Comparison of ENCODE assay signal across 20 cellular contexts in the genomic region with DNA sequence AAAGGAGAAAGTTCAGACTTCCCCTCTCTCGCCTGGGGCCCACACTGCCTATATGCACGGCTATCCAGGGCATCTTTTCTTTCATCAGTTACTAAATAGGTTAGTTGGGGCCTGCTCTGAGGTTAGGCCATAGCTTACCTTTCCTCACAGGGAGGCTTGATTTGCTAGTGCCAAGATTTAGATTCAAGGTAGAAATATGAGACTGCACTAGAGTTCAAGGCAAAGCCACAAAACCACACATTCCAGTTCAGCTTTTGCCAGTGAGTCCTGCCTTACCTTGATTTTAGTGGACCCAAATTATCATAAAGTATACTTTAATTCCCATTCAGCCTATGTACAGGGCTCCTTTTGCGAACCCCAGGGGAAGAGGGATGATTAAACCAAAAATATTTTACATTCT.
DNase-seq lines count a peak whose midpoint lies in the region; ATAC-seq, FAIRE-seq and TF ChIP-seq lines count a peak whose summit lies in the region.
"Had no signal": no experiment of that assay in that cellular context is flagged by ENCODE, and none has a peak within 500 bp of the region (broad histone marks: within the 10 kb centered on the region; RNA-seq: fewer than 3 reads in every experiment).

No MANE protein-coding gene starts in this region.

- no peak overlapping the region for H2AFZ ChIP-seq in astrocyte (ENCODE audit: low read depth, low read length)

- H3K4me1 ChIP-seq in astrocyte (ENCODE audit: insufficient read depth, low read length) (no peaks in the 10 kb centered on the region), tibial nerve (no peaks in the 10 kb centered on the region)

- H3K27ac ChIP-seq in astrocyte (ENCODE audit: low read depth, low read length) (no peak overlapping the region), tibial nerve (no peak overlapping the region)

- H3K36me3 ChIP-seq in astrocyte (ENCODE audit: insufficient read depth, low read length): no peaks in the 10 kb centered on the region
- no peaks in the 10 kb centered on the region for H3K36me3 ChIP-seq in tibial nerve

- peaks cover 7% of the 10 kb centered on the region for H3K4me1 Mint-ChIP-seq in astrocyte (ENCODE audit: low read depth, unreplicated experiment)
- H3K4me1 Mint-ChIP-seq: CD4-positive, CD25-positive, alpha-beta regulatory T cell; T-cell had no signal

- no peak overlapping the region for H3K9ac ChIP-seq in astrocyte (ENCODE audit: low read length)

- H3K27me3 Mint-ChIP-seq in astrocyte (ENCODE audit: low read depth, unreplicated experiment): no peaks in the 10 kb centered on the region
- H3K27me3 Mint-ChIP-seq: CD4-positive, CD25-positive, alpha-beta regulatory T cell; T-cell had no signal

- H3K27ac Mint-ChIP-seq in astrocyte (ENCODE audit: unreplicated experiment): no peak overlapping the region
- H3K27ac Mint-ChIP-seq: CD4-positive, CD25-positive, alpha-beta regulatory T cell; T-cell had no signal

- TF ChIP-seq CTCF in astrocyte (IDR thresholded peaks at IDR 0.05; ENCODE audit: insufficient read depth, low read depth, low read length) (no peak), tibial nerve (IDR thresholded peaks at IDR 0.05) (no peak), GM10248 (IDR thresholded peaks at IDR 0.05; ENCODE audit: control extremely low read depth, extremely low read depth, low read depth, missing control alignments) (no peak)

- ATAC-seq in HG03520 (IDR thresholded peaks at IDR 0.05; ENCODE audit: unreplicated experiment): no peak
- ATAC-seq: Panc1, SK-N-SH treated with all-trans-retinoic acid at 6 μM for 48 hours, T-cell had no signal

- CTCF ChIA-PET in GM10248 (lab: Yijun Ruan, JAX): no interaction called here

- no peak overlapping the region for H3K4me3 ChIP-seq in astrocyte (ENCODE audit: insufficient read depth, low read depth, low read length)
- no peak overlapping the region for H3K4me3 ChIP-seq in tibial nerve

- H3K36me3 Mint-ChIP-seq in astrocyte (ENCODE audit: low read depth, unreplicated experiment): no peaks in the 10 kb centered on the region
- H3K36me3 Mint-ChIP-seq: CD4-positive, CD25-positive, alpha-beta regulatory T cell; T-cell had no signal

- no peak overlapping the region for H3K4me3 Mint-ChIP-seq in astrocyte (ENCODE audit: unreplicated experiment)
- H3K4me3 Mint-ChIP-seq: CD4-positive, CD25-positive, alpha-beta regulatory T cell; T-cell had no signal

- TF ChIP-seq POLR2A in tibial nerve (IDR thresholded peaks at IDR 0.05): no peak

- POLR2A ChIA-PET in GM10248 (lab: Yijun Ruan, JAX): no interaction called here

- H3K9me3 ChIP-seq in astrocyte (ENCODE audit: insufficient read depth, low read depth, low read length) (no peaks in the 10 kb centered on the region), tibial nerve (no peaks in the 10 kb centered on the region)

- DNase-seq in H4 (ENCODE audit: low spot score) (peak; percentile 47), NCI-H226 (peak; percentile 21), astrocyte (ENCODE audit: low read depth) (peak; percentile 33), left kidney (ENCODE audit: low read depth, low spot score) (peak; percentile 5), tibial nerve (ENCODE audit: low spot score in 2 of 2) (no peak), GM10248 (ENCODE audit: extremely low spot score) (no peak), NCI-H1417 treated with DMSO at 0.1 percent for 48 hours (lab: John Stamatoyannopoulos, UW) (no peak)
- DNase-seq: CD4-positive, CD25-positive, alpha-beta regulatory T cell; DMS 273 treated with DMSO at 0.1 percent for 48 hours; H7; KBM-7; NCI-H1105; NCI-H2081 treated with DMSO at 0.1 percent for 48 hours; NCI-H510A treated with DMSO at 0.1 percent for 48 hours; NCI-H748 treated with DMSO at 0.1 percent for 48 hours; T-cell had no signal

- H4K20me1 ChIP-seq in astrocyte (ENCODE audit: insufficient read depth, low read length): no peaks in the 10 kb centered on the region

- H3K27me3 ChIP-seq in astrocyte (ENCODE audit: insufficient read depth, low read length) (no peaks in the 10 kb centered on the region), tibial nerve (no peaks in the 10 kb centered on the region)

- WGBS in tibial nerve, 2 donors: 57 to 93% methylated on average over 3 of the region's 3 CpGs

- no peaks in the 10 kb centered on the region for H3K79me2 ChIP-seq in astrocyte (ENCODE audit: insufficient read depth, low read length)

- H3K9me3 Mint-ChIP-seq in astrocyte (ENCODE audit: unreplicated experiment): no peaks in the 10 kb centered on the region

- FAIRE-seq in astrocyte (lab: Jason Lieb, UNC): no peak
- FAIRE-seq: GM12892 had no signal

- no peak for TF ChIP-seq EP300 in tibial nerve (IDR thresholded peaks at IDR 0.05)

- H3K4me2 ChIP-seq in astrocyte (ENCODE audit: low read length): no peak overlapping the region

Comparison
In these comparisons a context has a peak if more than half of its experiments do, and no peak if none do; other contexts are left out.
1. DNase-seq: peak in H4 (single experiment), NCI-H226 (single experiment), astrocyte (single experiment) and left kidney (single experiment); none in tibial nerve (0 of 2), GM10248 (single experiment) and NCI-H1417 treated with DMSO at 0.1 percent for 48 hours (single experiment).